ENCODE assay signal across 1 cellular context in the genomic region with DNA sequence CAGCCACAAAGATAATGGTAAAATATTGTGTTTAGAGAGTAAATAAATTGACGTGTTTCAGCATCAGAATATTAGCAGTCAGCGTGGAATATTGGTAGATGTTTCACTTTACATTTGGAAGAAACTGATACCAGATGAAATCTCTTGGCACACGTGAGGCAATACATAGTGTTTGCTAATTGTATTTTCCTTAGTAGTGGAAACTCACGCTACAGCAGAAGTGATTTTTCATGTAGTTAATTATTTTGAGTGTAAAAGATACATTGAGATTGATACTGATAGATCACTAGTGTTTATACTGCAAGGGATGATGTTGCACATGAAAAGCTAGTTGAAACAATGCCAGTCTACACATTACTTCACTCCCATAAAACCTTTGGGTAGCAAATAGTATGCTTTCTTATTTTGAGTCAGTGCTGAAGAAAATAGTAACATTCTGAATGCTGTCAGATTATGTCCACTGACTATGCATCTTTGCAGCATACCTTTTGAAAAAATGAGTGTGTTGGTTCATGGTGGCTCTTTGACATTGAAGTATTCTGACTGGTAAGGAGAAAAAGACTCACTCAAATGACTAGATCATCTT.
TF ChIP-seq lines count a peak whose summit lies in the region.

No MANE protein-coding gene starts in this region.

TF ChIP-seq in GM12878, 131 proteins besides CTCF, POLR2A, EP300 and RAD21 (continued from another document):
- TF ChIP-seq, protein P1, sequence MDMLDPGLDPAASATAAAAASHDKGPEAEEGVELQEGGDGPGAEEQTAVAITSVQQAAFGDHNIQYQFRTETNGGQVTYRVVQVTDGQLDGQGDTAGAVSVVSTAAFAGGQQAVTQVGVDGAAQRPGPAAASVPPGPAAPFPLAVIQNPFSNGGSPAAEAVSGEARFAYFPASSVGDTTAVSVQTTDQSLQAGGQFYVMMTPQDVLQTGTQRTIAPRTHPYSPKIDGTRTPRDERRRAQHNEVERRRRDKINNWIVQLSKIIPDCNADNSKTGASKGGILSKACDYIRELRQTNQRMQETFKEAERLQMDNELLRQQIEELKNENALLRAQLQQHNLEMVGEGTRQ (IDR thresholded peaks at IDR 0.05; ENCODE audit: borderline replicate concordance, low read depth, low read length), result no peak
- TF ChIP-seq SUPT20H (IDR thresholded peaks at IDR 0.05; ENCODE audit: borderline replicate concordance, control insufficient read depth, low read depth, low read length), result no peak
- TF ChIP-seq CEBPB (IDR thresholded peaks at IDR 0.05; ENCODE audit: borderline replicate concordance in 1 of 2, low read depth in 2 of 2, low read length in 2 of 2), result no peak
- no peak for TF ChIP-seq ZBTB33 (IDR thresholded peaks at IDR 0.05)
- no peak for TF ChIP-seq FOXM1 (IDR thresholded peaks at IDR 0.05; ENCODE audit: low read depth, low read length)
- TF ChIP-seq MYB (IDR thresholded peaks at IDR 0.05; ENCODE audit: borderline replicate concordance, low read depth, low read length), result no peak
- TF ChIP-seq POU2F2 (IDR thresholded peaks at IDR 0.05; ENCODE audit: borderline replicate concordance, low read depth, low read length), result no peak
- no peak for TF ChIP-seq GABPA (IDR thresholded peaks at IDR 0.05; ENCODE audit: low read depth)
- peak; percentile 76 for TF ChIP-seq JUNB (IDR thresholded peaks at IDR 0.05)
- no peak for TF ChIP-seq RAD51 (IDR thresholded peaks at IDR 0.05)
